6 cellular contexts compared by ENCODE assay signal in the genomic region with DNA sequence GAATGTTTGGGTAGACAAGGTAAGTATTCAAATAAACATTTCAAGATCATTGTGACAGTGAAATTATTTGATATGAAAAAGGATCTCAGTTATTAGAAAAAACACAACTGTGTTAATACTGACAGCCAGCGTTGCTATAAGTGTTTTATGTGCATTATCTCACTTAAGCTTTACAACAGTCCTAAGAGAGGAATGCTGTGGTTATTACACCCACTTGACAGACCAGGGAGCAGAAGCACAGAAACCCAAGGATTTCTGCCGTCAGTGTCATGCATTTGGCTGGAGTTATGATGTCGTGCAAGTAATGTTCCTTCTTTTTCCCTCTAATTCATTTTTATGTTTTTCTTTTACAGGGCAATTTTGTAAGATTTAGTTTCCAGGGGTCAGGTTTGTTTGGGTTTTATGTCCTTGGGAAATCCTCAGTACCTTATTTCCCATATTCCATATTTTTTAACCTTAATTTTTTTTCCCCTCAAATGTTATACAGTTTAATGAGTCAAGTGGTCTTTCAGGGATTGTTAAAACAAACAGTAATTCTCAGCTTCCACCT. TPM values are rescaled to one million over a fixed set of nuclear protein-coding genes. Genes with fewer than 3 reads are reported as not detected.
DNase-seq lines count a peak whose midpoint lies in the region; ATAC-seq, FAIRE-seq and TF ChIP-seq lines count a peak whose summit lies in the region.
"Not testable (repeated sequence)": the region's sequence is repeated elsewhere in the genome, so short reads cannot be mapped to it uniquely, and the experiment has no call there.

No MANE protein-coding gene starts in this region.

- not testable (repeated sequence) for H3K9ac ChIP-seq in astrocyte (ENCODE audit: low read length); HepG2 (ENCODE audit: insufficient read depth, low read depth, low read length)

- not testable (repeated sequence) for H3K27me3 ChIP-seq in astrocyte (ENCODE audit: insufficient read depth, low read length); HepG2 (ENCODE audit: control insufficient read depth in 1 of 2, insufficient read depth in 2 of 2, low read length in 2 of 2)

- H3K27ac Mint-ChIP-seq in astrocyte (ENCODE audit: unreplicated experiment) = not testable (repeated sequence)
- H3K27ac Mint-ChIP-seq in nephron = peak overlapping the region in 2 of 3 experiments; percentile 55 to 94

- H3K4me2 ChIP-seq in astrocyte (ENCODE audit: low read length); HepG2 (ENCODE audit: low read depth, low read length): not testable (repeated sequence)

- ATAC-seq in HepG2 = not testable (repeated sequence)

- WGBS in HepG2 (ENCODE audit: low lambda C conversion rate) = 95% methylated on average over 3 of the region's 3 CpGs

- H3K36me3 Mint-ChIP-seq in astrocyte (ENCODE audit: low read depth, unreplicated experiment) = not testable (repeated sequence)
- H3K36me3 Mint-ChIP-seq in nephron (ENCODE audit: low read depth) = peaks cover 25% of the 10 kb centered on the region

- not testable (repeated sequence) for TF ChIP-seq POLR2A in HepG2 (IDR thresholded peaks at IDR 0.05; ENCODE audit: insufficient read depth in 1 of 2, low read depth in 2 of 2, low read length in 2 of 2)

- CTCF ChIA-PET in HepG2 (lab: Yijun Ruan, JAX; ENCODE audit: low intra/inter-chr PET ratio, low total read pairs) = not testable (repeated sequence)

- DNase-seq in EH (ENCODE audit: low read depth) (peak; percentile 2), astrocyte (ENCODE audit: low read depth) (peak; percentile 35), choroid plexus epithelial cell (ENCODE audit: low read depth) (peak; percentile 37), fibroblast of villous mesenchyme (ENCODE audit: low read depth) (peak; percentile 81)
- DNase-seq in HepG2 (ENCODE audit: low spot score) = not testable (repeated sequence)

- not testable (repeated sequence) for BruUV-seq in HepG2 (replicated peaks; lab: Mats Ljungman, UMichigan)

- not testable (repeated sequence) for H3K36me3 ChIP-seq in astrocyte (ENCODE audit: insufficient read depth, low read length); HepG2 (replicated peaks in 1 of 2; ENCODE audit: control insufficient read depth in 1 of 2, insufficient read depth in 2 of 2, low read length in 2 of 2)

- not testable (repeated sequence) for H3K9me3 Mint-ChIP-seq in astrocyte (ENCODE audit: unreplicated experiment); nephron

- in situ Hi-C loops in HepG2 (cut with HindIII; ENCODE audit: extremely low pct_ligation_motif_present, low pct_unique_long_range_greater_than_20kb) = not testable (repeated sequence)

- H3K4me1 Mint-ChIP-seq in astrocyte (ENCODE audit: low read depth, unreplicated experiment); nephron: not testable (repeated sequence)

- not testable (repeated sequence) for TF ChIP-seq EP300 in HepG2 (IDR thresholded peaks at IDR 0.05; ENCODE audit: low read depth in 2 of 2, low read length in 2 of 2); HepG2 (CRISPR knock-in tag; IDR thresholded peaks at IDR 0.05; ENCODE audit: borderline replicate concordance)

- POLR2A ChIA-PET in HepG2 (lab: Yijun Ruan, JAX) = not testable (repeated sequence)

- H3K79me2 ChIP-seq in astrocyte (ENCODE audit: insufficient read depth, low read length); HepG2 (ENCODE audit: insufficient read depth, low read length): not testable (repeated sequence)

- H3K4me3 Mint-ChIP-seq in astrocyte (ENCODE audit: unreplicated experiment); nephron: not testable (repeated sequence)

- FAIRE-seq in astrocyte (lab: Jason Lieb, UNC) = not testable (repeated sequence)
- FAIRE-seq in HepG2 (lab: Jason Lieb, UNC) = peak; percentile 26

- H3K27me3 Mint-ChIP-seq in astrocyte (ENCODE audit: low read depth, unreplicated experiment); nephron (ENCODE audit: low read depth): not testable (repeated sequence)

- intact Hi-C loops in HepG2 (cut with micrococcal nuclease; ENCODE audit: unreplicated experiment) = not testable (repeated sequence)

- H3K27ac ChIP-seq in astrocyte (ENCODE audit: low read depth, low read length); HepG2 (ENCODE audit: extremely low read length, insufficient read depth, low read length): not testable (repeated sequence)

- not testable (repeated sequence) for TF ChIP-seq CTCF in astrocyte (IDR thresholded peaks at IDR 0.05; ENCODE audit: insufficient read depth, low read depth, low read length); choroid plexus epithelial cell (conservative IDR thresholded peaks at IDR 0.05; ENCODE audit: low read depth, low read length); fibroblast of villous mesenchyme (IDR thresholded peaks at IDR 0.05; ENCODE audit: insufficient read depth, low read depth, low read length); HepG2 (CRISPR knock-in tag; IDR thresholded peaks at IDR 0.05); nephron (IDR thresholded peaks at IDR 0.05; ENCODE audit: unreplicated experiment in 3 of 3)

- not testable (repeated sequence) for H4K20me1 ChIP-seq in astrocyte (ENCODE audit: insufficient read depth, low read length); HepG2 (ENCODE audit: insufficient read depth, low read length)

- not testable (repeated sequence) for H3K4me3 ChIP-seq in astrocyte (ENCODE audit: insufficient read depth, low read depth, low read length); choroid plexus epithelial cell (ENCODE audit: low read depth, low read length); fibroblast of villous mesenchyme (ENCODE audit: low read depth, low read length); HepG2 (replicated peaks in 1 of 3; ENCODE audit: insufficient read depth in 1 of 3, low read depth in 2 of 3, low read length in 3 of 3)

- not testable (repeated sequence) for TF ChIP-seq RAD21 in HepG2 (CRISPR knock-in tag; IDR thresholded peaks at IDR 0.05)

- not testable (repeated sequence) for H3K4me1 ChIP-seq in astrocyte (ENCODE audit: insufficient read depth, low read length); HepG2 (ENCODE audit: insufficient read depth, low read length)

- not testable (repeated sequence) for H3K9me3 ChIP-seq in astrocyte (ENCODE audit: insufficient read depth, low read depth, low read length); HepG2 (ENCODE audit: low read length)

- H2AFZ ChIP-seq in astrocyte (ENCODE audit: low read depth, low read length); HepG2 (ENCODE audit: low read length): not testable (repeated sequence)

RNA-seq across cellular contexts. Expression of a gene that starts 32.7 kb away (rescaled TPM):
- total RNA-seq in astrocyte = 23.2 TPM in 2 replicates
- 39.3 and 40.6 TPM in 2 replicates for total RNA-seq in fibroblast of villous mesenchyme
- total RNA-seq in HepG2 (2016; rRNA removed; fragmentation: Illumina TruSeq; extraction: Trizol) = 53.7 and 79.4 TPM in 2 replicates
- 27.4 and 29.8 TPM in 2 replicates for total RNA-seq in HepG2 (2016; cell fraction: cytosol; rRNA removed; fragmentation: Illumina TruSeq; extraction: Trizol; ENCODE audit: low read depth)
- 54.2 and 78.8 TPM in 2 replicates for total RNA-seq in HepG2 (2016; cell fraction: insoluble cytoplasmic fraction; rRNA removed; fragmentation: Illumina TruSeq; extraction: Trizol)
- total RNA-seq in HepG2 (2016; cell fraction: membrane; rRNA removed; fragmentation: Illumina TruSeq; extraction: Trizol) = 64.3 and 72.7 TPM in 2 replicates
- 45.4 and 47.2 TPM in 2 replicates for total RNA-seq in HepG2 (2016; cell fraction: nucleus; rRNA removed; fragmentation: Illumina TruSeq; extraction: Trizol)
- polyA plus RNA-seq in HepG2 (2011; rRNA removed) = 22.6 and 25.7 TPM in 2 replicates
- polyA plus RNA-seq in HepG2 (2011; cell fraction: cytosol; rRNA removed) = 9.1 and 15.2 TPM in 2 replicates
- 11.8 and 16.3 TPM in 2 replicates for polyA plus RNA-seq in HepG2 (2011; cell fraction: nucleus; rRNA removed)
- polyA plus RNA-seq in HepG2 (2012) = 32.6 and 35.2 TPM in 2 replicates
- 12.4 and 15.4 TPM in 2 replicates for polyA plus RNA-seq in HepG2 (2016; cell fraction: cytosol; fragmentation: Illumina TruSeq; extraction: Trizol; ENCODE audit: low read depth)
- 46.3 and 51.5 TPM in 2 replicates for polyA plus RNA-seq in HepG2 (2016; cell fraction: insoluble cytoplasmic fraction; fragmentation: Illumina TruSeq; extraction: Trizol; ENCODE audit: low read depth)
- polyA plus RNA-seq in HepG2 (2016; cell fraction: membrane; fragmentation: Illumina TruSeq; extraction: Trizol; ENCODE audit: low read depth) = 29.5 and 30.4 TPM in 2 replicates
- 45.4 and 46.0 TPM in 2 replicates for polyA plus RNA-seq in HepG2 (2016; cell fraction: nucleus; fragmentation: Illumina TruSeq; extraction: Trizol; ENCODE audit: insufficient read depth, low read depth)
- 12.5 and 21.0 TPM in 2 replicates for polyA minus RNA-seq in HepG2 (2011; rRNA and poly(A)+ RNA removed; ENCODE audit: low replicate concordance)
- polyA minus RNA-seq in HepG2 (2011; cell fraction: cytosol; rRNA and poly(A)+ RNA removed) = 22.2 and 26.3 TPM in 2 replicates
- polyA minus RNA-seq in HepG2 (2011; cell fraction: nucleus; rRNA and poly(A)+ RNA removed) = 45.1 and 52.1 TPM in 2 replicates

RNA-seq across cellular contexts. Expression of a gene that starts 33.0 kb away (rescaled TPM):
- total RNA-seq in astrocyte = 93.1 and 96.6 TPM in 2 replicates
- 182 and 219 TPM in 2 replicates for total RNA-seq in fibroblast of villous mesenchyme
- 798 and 1,108 TPM in 2 replicates for total RNA-seq in HepG2 (2016; rRNA removed; fragmentation: Illumina TruSeq; extraction: Trizol)
- total RNA-seq in HepG2 (2016; cell fraction: cytosol; rRNA removed; fragmentation: Illumina TruSeq; extraction: Trizol; ENCODE audit: low read depth) = 64.0 and 73.9 TPM in 2 replicates
- 786 and 1,126 TPM in 2 replicates for total RNA-seq in HepG2 (2016; cell fraction: insoluble cytoplasmic fraction; rRNA removed; fragmentation: Illumina TruSeq; extraction: Trizol)
- total RNA-seq in HepG2 (2016; cell fraction: membrane; rRNA removed; fragmentation: Illumina TruSeq; extraction: Trizol) = 188 and 209 TPM in 2 replicates
- 366 and 405 TPM in 2 replicates for total RNA-seq in HepG2 (2016; cell fraction: nucleus; rRNA removed; fragmentation: Illumina TruSeq; extraction: Trizol)
- polyA plus RNA-seq in HepG2 (2011; rRNA removed) = 286 and 301 TPM in 2 replicates
- 188 and 249 TPM in 2 replicates for polyA plus RNA-seq in HepG2 (2011; cell fraction: cytosol; rRNA removed)
- 143 and 202 TPM in 2 replicates for polyA plus RNA-seq in HepG2 (2011; cell fraction: nucleus; rRNA removed)
- polyA plus RNA-seq in HepG2 (2012) = 464 and 581 TPM in 2 replicates
- polyA plus RNA-seq in HepG2 (2016; cell fraction: cytosol; fragmentation: Illumina TruSeq; extraction: Trizol; ENCODE audit: low read depth) = 39.0 and 41.7 TPM in 2 replicates
- polyA plus RNA-seq in HepG2 (2016; cell fraction: insoluble cytoplasmic fraction; fragmentation: Illumina TruSeq; extraction: Trizol; ENCODE audit: low read depth) = 924 and 945 TPM in 2 replicates
- polyA plus RNA-seq in HepG2 (2016; cell fraction: membrane; fragmentation: Illumina TruSeq; extraction: Trizol; ENCODE audit: low read depth) = 110 and 122 TPM in 2 replicates
- 429 and 441 TPM in 2 replicates for polyA plus RNA-seq in HepG2 (2016; cell fraction: nucleus; fragmentation: Illumina TruSeq; extraction: Trizol; ENCODE audit: insufficient read depth, low read depth)
- 55.8 and 268 TPM in 2 replicates for polyA minus RNA-seq in HepG2 (2011; rRNA and poly(A)+ RNA removed; ENCODE audit: low replicate concordance)
- 325 and 361 TPM in 2 replicates for polyA minus RNA-seq in HepG2 (2011; cell fraction: cytosol; rRNA and poly(A)+ RNA removed)
- polyA minus RNA-seq in HepG2 (2011; cell fraction: nucleus; rRNA and poly(A)+ RNA removed) = 171 and 236 TPM in 2 replicates
